In the genomic region with DNA sequence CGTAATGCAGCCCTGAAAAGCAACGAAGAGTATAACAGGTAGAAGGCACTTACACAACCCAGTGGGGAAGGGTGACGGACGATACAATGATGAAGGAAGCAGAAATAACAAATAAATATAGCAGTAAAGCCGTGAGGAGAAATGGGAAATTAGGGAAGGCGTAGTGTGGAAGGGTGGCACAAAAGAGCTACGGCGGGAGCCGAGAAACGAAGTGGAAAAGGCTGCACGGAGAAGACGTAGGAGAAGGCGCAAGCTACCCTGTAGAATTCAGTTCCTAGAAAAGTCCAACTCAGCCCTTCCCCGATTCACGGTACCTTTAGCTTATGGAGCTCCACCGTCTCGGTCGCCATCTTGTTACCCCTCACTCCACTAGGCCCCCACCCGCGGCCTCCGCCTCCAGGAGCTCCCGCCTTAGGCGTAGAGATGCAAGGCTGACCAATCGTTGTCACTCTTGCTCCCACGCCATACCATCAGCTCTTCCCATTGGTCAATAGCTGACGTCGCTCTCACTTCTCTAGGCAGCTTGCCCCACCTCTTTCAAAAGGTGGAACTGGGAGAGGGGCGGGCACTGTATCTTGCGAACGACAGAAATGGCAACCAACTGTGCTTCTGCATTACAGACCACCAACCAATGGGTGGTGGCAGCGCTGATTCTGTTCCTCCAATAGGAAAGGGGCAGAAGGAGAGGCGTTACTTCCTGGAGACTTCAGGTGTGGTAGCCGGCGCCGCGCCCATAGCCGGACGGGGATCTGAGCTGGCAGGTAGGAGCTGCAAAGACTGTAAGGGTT, we compare ENCODE assay signal across 8 cellular contexts. TPM values are rescaled to one million over a fixed set of nuclear protein-coding genes. Genes with fewer than 3 reads are reported as not detected.
DNase-seq lines count a peak whose midpoint lies in the region; ATAC-seq, FAIRE-seq and TF ChIP-seq lines count a peak whose summit lies in the region.

A gene with protein sequence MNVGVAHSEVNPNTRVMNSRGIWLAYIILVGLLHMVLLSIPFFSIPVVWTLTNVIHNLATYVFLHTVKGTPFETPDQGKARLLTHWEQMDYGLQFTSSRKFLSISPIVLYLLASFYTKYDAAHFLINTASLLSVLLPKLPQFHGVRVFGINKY (plus strand): TSS at position 690 of the 788 bp plus-strand sequence. CDS start 959 bp downstream, outside the sequence.
TSS of gene SARNP (minus strand) at position 373 of the 788 bp plus-strand sequence. CDS start at position 350, 23 bp downstream.

- no peaks in the 10 kb centered on the region; the same call in 1 of the 2 replicates for H3K9me3 ChIP-seq in BE2C
- H3K9me3 ChIP-seq in kidney (ENCODE audit: control insufficient read depth in 1 of 2, low read length in 2 of 2): no peaks in the 10 kb centered on the region

- no peaks in the 10 kb centered on the region for H3K9me3 Mint-ChIP-seq in chondrocyte (ENCODE audit: low read depth)

- peaks cover 11% of the 10 kb centered on the region for H3K36me3 Mint-ChIP-seq in chondrocyte (ENCODE audit: low read depth)

- no peaks in the 10 kb centered on the region for H3K27me3 ChIP-seq in BE2C

- DNase-seq in BE2C (peak; percentile 98), GM19239 (ENCODE audit: insufficient read length, low spot score) (peak; percentile 78), NCI-H510A treated with DMSO at 0.1 percent for 48 hours (lab: John Stamatoyannopoulos, UW) (peak; percentile 99), chondrocyte (ENCODE audit: low spot score) (peak; percentile 98), kidney (peak; percentile 98)
- DNase-seq in activated CD4-positive, alpha-beta T cell treated with anti-CD3 and anti-CD28 coated beads for 24 hours (ENCODE audit: low read depth in 2 of 2): peak; percentile 86 to 89
- DNase-seq in stimulated activated CD4-positive, alpha-beta T cell treated with anti-CD3 and anti-CD28 coated beads, Interleukin-15, amount 100 ng/mL, for 24 hours: peak; percentile 96

- peak within 1 kb of the TSS; percentile 89 to 99 for H3K9ac ChIP-seq in kidney (ENCODE audit: low read length in 2 of 2)

- peak; percentile 99 for FAIRE-seq in GM19239 (lab: Jason Lieb, UNC)
- FAIRE-seq in kidney (lab: Jason Lieb, UNC): peak; percentile 99

- H3K4me1 ChIP-seq in BE2C (no peaks in the 10 kb centered on the region), kidney (ENCODE audit: control insufficient read depth in 1 of 2, insufficient read depth in 1 of 2, low read depth in 1 of 2, low read length in 2 of 2) (peaks cover 5 to 11% of the 10 kb centered on the region in 2 donors)

- H3K4me3 ChIP-seq in BE2C (ENCODE audit: low read depth, low read length): peak within 1 kb of the TSS; percentile 100
- peak within 1 kb of the TSS; percentile 100 for H3K4me3 ChIP-seq in kidney (ENCODE audit: low read length in 2 of 2)

- intact Hi-C loops in kidney (cut with DNase I): no loop called here

- no peak within 1 kb of the TSS for H3K4me3 Mint-ChIP-seq in chondrocyte (ENCODE audit: unreplicated experiment)

- peak; percentile 97 for ATAC-seq in HG03442 (IDR thresholded peaks at IDR 0.05; ENCODE audit: unreplicated experiment)

- H3K4me1 Mint-ChIP-seq in chondrocyte (ENCODE audit: low read depth): peaks cover 38% of the 10 kb centered on the region

- H3K27ac Mint-ChIP-seq in chondrocyte (ENCODE audit: unreplicated experiment): no peak within 1 kb of the TSS

- H3K27me3 Mint-ChIP-seq in chondrocyte (ENCODE audit: low read depth): no peaks in the 10 kb centered on the region

- TF ChIP-seq CTCF in BE2C (IDR thresholded peaks at IDR 0.05; ENCODE audit: low read depth, low read length) (no peak), chondrocyte (IDR thresholded peaks at IDR 0.05) (peak; percentile 9), kidney (IDR thresholded peaks at IDR 0.05; ENCODE audit: borderline replicate concordance, extremely low read depth, insufficient read depth) (no peak)

- peak within 1 kb of the TSS; percentile 74 to 77 for H3K27ac ChIP-seq in kidney (ENCODE audit: low read depth in 2 of 2, low read length in 2 of 2)

- H3K36me3 ChIP-seq in BE2C: peaks cover 49% of the 10 kb centered on the region
- peaks cover 7 to 23% of the 10 kb centered on the region in 2 donors for H3K36me3 ChIP-seq in kidney (ENCODE audit: control insufficient read depth in 1 of 2, insufficient read depth in 2 of 2, low read length in 2 of 2)

RNA-seq across cellular contexts. Expression of the first gene that starts in this region (rescaled TPM):
- polyA plus RNA-seq in BE2C (2012; ENCODE audit: insufficient read depth, insufficient read length, low read depth): 92.8 TPM
- 31.4 to 32.9 TPM (median 32.1 TPM) in 3 replicates for total RNA-seq in chondrocyte
- total RNA-seq in kidney: 51.2 TPM
- polyA plus RNA-seq in kidney (ENCODE audit: insufficient read depth, low read depth, low replicate concordance): 75.9 TPM

RNA-seq across cellular contexts. Expression of gene SARNP, which starts in this region (rescaled TPM):
- 132 TPM for polyA plus RNA-seq in BE2C (2012; ENCODE audit: insufficient read depth, insufficient read length, low read depth)
- total RNA-seq in chondrocyte (54.0 to 58.8 TPM (median 58.7 TPM) in 3 replicates), kidney (51.1 TPM)
- 109 TPM for polyA plus RNA-seq in kidney (ENCODE audit: insufficient read depth, low read depth, low replicate concordance)

Comparison
In these comparisons a context has a peak if more than half of its experiments do, and no peak if none do; other contexts are left out.
1. Peak in every context shown above with its lines: DNase-seq, ATAC-seq, H3K4me3 ChIP-seq and H3K27ac ChIP-seq.